Comparison of ENCODE assay signal across 11 cellular contexts in genomic region chr5:71907001-71907564, GRCh38.
DNase-seq lines count a peak whose midpoint lies in the region; ATAC-seq and TF ChIP-seq lines count a peak whose summit lies in the region.
"Had no signal": no experiment of that assay in that cellular context is flagged by ENCODE, and none has a peak within 500 bp of the region (broad histone marks: within the 10 kb centered on the region; RNA-seq: fewer than 3 reads in every experiment).

No MANE protein-coding gene starts in this region.

- H3K4me3 ChIP-seq in HEK293 (ENCODE audit: low read depth, low read length) (no peak overlapping the region), foreskin fibroblast (ENCODE audit: low read depth in 1 of 2, low read length in 2 of 2) (no peak overlapping the region)
- H3K4me3 ChIP-seq: colonic mucosa had no signal

- CTCF ChIA-PET in HEK293 (lab: Yijun Ruan, JAX), result no interaction called here

- H3K36me3 ChIP-seq in HEK293 (ENCODE audit: control insufficient read depth in 2 of 2, insufficient read depth in 1 of 2, low read length in 2 of 2), result no peaks in the 10 kb centered on the region
- H3K36me3 ChIP-seq: colonic mucosa had no signal

- H3K36me3 Mint-ChIP-seq in nephron (ENCODE audit: low read depth), result no peaks in the 10 kb centered on the region

- ATAC-seq in GM18511 (IDR thresholded peaks at IDR 0.05; ENCODE audit: unreplicated experiment) (peak; percentile 76), GM18505 (IDR thresholded peaks at IDR 0.05; ENCODE audit: unreplicated experiment) (no peak)

- H3K9me3 Mint-ChIP-seq in nephron, result peaks cover 6% of the 10 kb centered on the region

- peak; percentile 26 for DNase-seq in SHP77 treated with DMSO at 0.1 percent for 48 hours (lab: John Stamatoyannopoulos, UW)
- DNase-seq in foreskin fibroblast, result no peak
- DNase-seq in occipital lobe (lab: John Stamatoyannopoulos, UW), result no peak
- DNase-seq: activated CD4-positive, alpha-beta T cell treated with anti-CD3 and anti-CD28 coated beads, Interleukin-2, amount 50 U/mL, for 4 hours; activated naive CD4-positive, alpha-beta T cell; colonic mucosa; NCI-H446 had no signal

- no peak for TF ChIP-seq POLR2A in GM18505 (IDR thresholded peaks at IDR 0.05; ENCODE audit: borderline replicate concordance, extremely low read depth, insufficient read depth, insufficient read length)

- TF ChIP-seq CTCF in HEK293 (tag by site-specific recombination; IDR thresholded peaks at IDR 0.05) (no peak), nephron (IDR thresholded peaks at IDR 0.05; ENCODE audit: unreplicated experiment in 3 of 3) (no peak), foreskin fibroblast (IDR thresholded peaks at IDR 0.05; ENCODE audit: low read depth, low read length) (no peak)

- H3K4me1 Mint-ChIP-seq in nephron, result peaks cover 24% of the 10 kb centered on the region

- POLR2A ChIA-PET in HEK293 (lab: Yijun Ruan, JAX), result no interaction called here

- H3K4me1 ChIP-seq in HEK293 (ENCODE audit: control insufficient read depth, insufficient read depth, low read length), result peaks cover 14% of the 10 kb centered on the region
- H3K4me1 ChIP-seq: colonic mucosa had no signal

- H3K27ac Mint-ChIP-seq in nephron, result peak overlapping the region; percentile 57 to 82 (median 61)

- H3K9me3 ChIP-seq in HEK293 (ENCODE audit: control insufficient read depth, insufficient read depth, low read depth, low read length), result no peaks in the 10 kb centered on the region
- H3K9me3 ChIP-seq: colonic mucosa had no signal

- no peaks in the 10 kb centered on the region for H3K27me3 Mint-ChIP-seq in nephron (ENCODE audit: low read depth)

- peak overlapping the region; percentile 70 for H3K27ac ChIP-seq in HEK293 (ENCODE audit: extremely low read depth, low read depth, low read length)
- H3K27ac ChIP-seq: colonic mucosa had no signal

- no peak overlapping the region for H3K4me3 Mint-ChIP-seq in nephron

TF ChIP-seq in HEK293, 187 proteins besides CTCF, POLR2A, EP300 and RAD21 (continues in another document):
- TF ChIP-seq ZNF571 (tag by site-specific recombination; IDR thresholded peaks at IDR 0.05) (no peak), ZEB2 (tag by site-specific recombination; IDR thresholded peaks at IDR 0.05) (no peak), PRDM4 (tag by site-specific recombination; IDR thresholded peaks at IDR 0.05) (no peak), ZNF223 (tag by site-specific recombination; IDR thresholded peaks at IDR 0.05) (no peak), ZSCAN18 (tag by site-specific recombination; IDR thresholded peaks at IDR 0.05) (no peak), ZBTB11 (tag by site-specific recombination; conservative IDR thresholded peaks at IDR 0.05; ENCODE audit: low read depth) (no peak), ZNF785 (tag by site-specific recombination; IDR thresholded peaks at IDR 0.05) (no peak), ZFP41 (tag by site-specific recombination; IDR thresholded peaks at IDR 0.05; ENCODE audit: borderline replicate concordance) (no peak), ZNF585B (tag by site-specific recombination; IDR thresholded peaks at IDR 0.05) (no peak), ZNF548 (tag by site-specific recombination; IDR thresholded peaks at IDR 0.05) (no peak), ZBTB44 (tag by site-specific recombination; IDR thresholded peaks at IDR 0.05) (no peak)
